Comparison of ENCODE assay signal across 1 cellular context in the genomic region with DNA sequence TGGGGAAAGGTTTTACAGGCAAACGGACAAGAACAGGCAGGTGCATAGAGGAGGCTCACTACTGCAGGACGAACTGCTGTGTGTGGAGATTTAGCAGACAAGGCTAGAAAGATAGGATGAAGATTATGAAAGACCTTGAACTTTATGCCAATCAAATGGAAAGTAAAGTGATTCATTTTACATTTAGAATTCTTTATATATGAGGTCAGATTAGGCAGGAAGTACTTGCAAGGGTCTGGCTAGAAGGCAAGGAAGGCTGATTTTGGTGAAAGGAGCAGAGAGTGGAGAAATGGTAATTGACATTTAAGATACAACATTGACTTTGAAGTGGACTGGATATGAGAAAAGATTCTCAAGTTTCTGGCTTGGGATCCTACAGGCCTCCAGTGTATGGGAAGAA.
TF ChIP-seq lines count a peak whose summit lies in the region.

No MANE protein-coding gene starts in this region.

TF ChIP-seq in endothelial cell of umbilical vein, 7 proteins besides CTCF, POLR2A, EP300 and RAD21:
- TF ChIP-seq POLR2AphosphoS5 (IDR thresholded peaks at IDR 0.05; ENCODE audit: insufficient read depth, low read depth, low read length) (no peak), JUN (IDR thresholded peaks at IDR 0.05; ENCODE audit: borderline replicate concordance, insufficient read depth, insufficient read length, low read depth) (no peak), MYC (IDR thresholded peaks at IDR 0.05; ENCODE audit: low read depth, low read length) (no peak), GATA2 (IDR thresholded peaks at IDR 0.05; ENCODE audit: insufficient read depth, insufficient read length, low read depth, low read length) (peak; percentile 60)
